In genomic region chr7:114650491-114650890, GRCh38 we compare ENCODE assay signal across 1 cellular context.
TF ChIP-seq lines count a peak whose summit lies in the region.

No MANE protein-coding gene starts in this region.

TF ChIP-seq in GM23338, 12 proteins besides CTCF, POLR2A, EP300 and RAD21 (continued from another document):
- TF ChIP-seq ZNF462 (CRISPR knock-in tag; IDR thresholded peaks at IDR 0.05): no peak
- TF ChIP-seq ZNF331 (CRISPR knock-in tag; IDR thresholded peaks at IDR 0.05; ENCODE audit: low read depth): no peak
- no peak for TF ChIP-seq JUNB (IDR thresholded peaks at IDR 0.05; ENCODE audit: unreplicated experiment)
- TF ChIP-seq POLR2AphosphoS5 (IDR thresholded peaks at IDR 0.05; ENCODE audit: low read depth): no peak
